20 cellular contexts compared by ENCODE assay signal in the genomic region with DNA sequence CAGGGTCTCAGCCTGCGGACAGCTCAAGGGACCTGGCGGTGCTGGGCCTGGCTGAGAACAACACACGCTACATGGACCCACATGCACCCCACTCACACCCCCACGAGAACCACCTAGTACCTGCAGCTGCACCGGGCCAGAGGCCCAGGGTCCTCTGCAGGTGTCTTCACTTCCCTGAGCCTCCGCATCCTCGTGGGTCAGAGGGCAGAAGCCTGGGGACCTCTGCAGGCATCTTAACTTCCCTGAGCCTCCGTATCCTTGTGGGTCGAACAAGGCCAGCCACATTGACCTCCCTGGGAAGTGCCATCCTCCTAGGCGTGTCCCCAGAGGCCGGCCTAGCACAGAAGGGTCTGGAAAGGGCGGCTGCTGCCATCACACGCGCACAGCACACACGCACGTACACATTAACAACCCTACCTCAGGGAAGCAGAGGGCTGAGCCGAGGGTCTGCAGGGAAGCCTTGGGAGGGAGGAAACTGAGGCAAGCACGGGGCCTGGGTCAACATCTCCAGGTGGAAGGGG.
"Had no signal": no experiment of that assay in that cellular context is flagged by ENCODE, and none has a peak within 500 bp of the region (broad histone marks: within the 10 kb centered on the region; RNA-seq: fewer than 3 reads in every experiment).

No MANE protein-coding gene starts in this region.

- ATAC-seq: naive thymus-derived CD8-positive, alpha-beta T cell; stimulated activated naive B cell treated with anti-CD40 and anti-IgM and Interleukin-4, amounts not matched to agents 10 μg/mL and 1 μg/mL and 100 μg/mL, for 72 hours had no signal

- DNase-seq: activated CD4-positive, alpha-beta T cell treated with anti-CD3 and anti-CD28 coated beads for 4 hours; activated CD4-positive, alpha-beta T cell treated with anti-CD3 and anti-CD28 coated beads, Interleukin-2, amount 50 U/mL, for 4 hours; activated effector memory CD4-positive, alpha-beta T cell treated with Interleukin-2 at 50 U/mL for 16 hours; activated naive CD4-positive, alpha-beta T cell treated with anti-CD3 and anti-CD28 coated beads for 36 hours; amniotic stem cell; effector memory CD4-positive, alpha-beta T cell; islet precursor cell; mesenchymal stem cell; stimulated activated CD4-positive, alpha-beta T cell treated with anti-CD3 and anti-CD28 coated beads, Interleukin-15, amount 100 ng/mL, for 24 hours; stimulated activated CD4-positive, alpha-beta T cell treated with anti-CD3 and anti-CD28 coated beads, Interleukin-2, amount 100 ng/mL, for 24 hours; stimulated activated naive B cell treated with anti-CD40 and anti-IgM and Interleukin-4, amounts not matched to agents 10 μg/mL and 1 μg/mL and 100 μg/mL, for 72 hours; stomach; thyroid gland had no signal

- H3K36me3 ChIP-seq: breast epithelium, neutrophil, ovary, prostate gland, stomach, thyroid gland had no signal

- H3K4me3 Mint-ChIP-seq: activated naive CD4-positive, alpha-beta T cell treated with anti-CD3 and anti-CD28 coated beads for 36 hours; central memory CD8-positive, alpha-beta T cell; naive thymus-derived CD8-positive, alpha-beta T cell; stimulated activated naive B cell treated with anti-CD40 and anti-IgM and Interleukin-4, amounts not matched to agents 10 μg/mL and 1 μg/mL and 100 μg/mL, for 72 hours had no signal

- H3K27ac Mint-ChIP-seq: activated naive CD4-positive, alpha-beta T cell treated with anti-CD3 and anti-CD28 coated beads for 36 hours; naive thymus-derived CD8-positive, alpha-beta T cell; stimulated activated naive B cell treated with anti-CD40 and anti-IgM and Interleukin-4, amounts not matched to agents 10 μg/mL and 1 μg/mL and 100 μg/mL, for 72 hours had no signal

- H3K4me3 ChIP-seq: breast epithelium, ovary, prostate gland, smooth muscle cell, stomach, thyroid gland had no signal

- H3K27me3 ChIP-seq: breast epithelium, ovary, stomach, thyroid gland had no signal

- H3K9me3 Mint-ChIP-seq: activated naive CD4-positive, alpha-beta T cell treated with anti-CD3 and anti-CD28 coated beads for 36 hours; central memory CD8-positive, alpha-beta T cell; naive thymus-derived CD8-positive, alpha-beta T cell; stimulated activated naive B cell treated with anti-CD40 and anti-IgM and Interleukin-4, amounts not matched to agents 10 μg/mL and 1 μg/mL and 100 μg/mL, for 72 hours had no signal

- H3K4me1 ChIP-seq: breast epithelium, prostate gland, thyroid gland had no signal

- H3K4me1 Mint-ChIP-seq: central memory CD8-positive, alpha-beta T cell; stimulated activated naive B cell treated with anti-CD40 and anti-IgM and Interleukin-4, amounts not matched to agents 10 μg/mL and 1 μg/mL and 100 μg/mL, for 72 hours had no signal

- H3K4me2 ChIP-seq: smooth muscle cell had no signal

- H3K27ac ChIP-seq: breast epithelium, neutrophil, ovary, prostate gland, thyroid gland had no signal

- H3K9me3 ChIP-seq: breast epithelium, neutrophil, ovary, prostate gland, stomach, thyroid gland had no signal

- H3K36me3 Mint-ChIP-seq: naive thymus-derived CD8-positive, alpha-beta T cell; stimulated activated naive B cell treated with anti-CD40 and anti-IgM and Interleukin-4, amounts not matched to agents 10 μg/mL and 1 μg/mL and 100 μg/mL, for 72 hours had no signal
